8 cellular contexts compared by ENCODE assay signal in genomic region chr1:228108742-228109072, GRCh38. TPM values are rescaled to one million over a fixed set of nuclear protein-coding genes. Genes with fewer than 3 reads are reported as not detected.
DNase-seq lines count a peak whose midpoint lies in the region; ATAC-seq, FAIRE-seq and TF ChIP-seq lines count a peak whose summit lies in the region.

No MANE protein-coding gene starts in this region.

- H3K9me2 ChIP-seq in GM23338 (ENCODE audit: insufficient read depth): no peaks in the 10 kb centered on the region

- 0 out of 2 replicates have a peak, but pooled peaks cover 2% of the 10 kb centered on the region for H3F3A ChIP-seq in GM23338 (replicated peaks; ENCODE audit: low read depth)

- peak overlapping the region; percentile 93 for H3K27ac Mint-ChIP-seq in GM23338

- peaks cover 16% of the 10 kb centered on the region for H3K4me1 Mint-ChIP-seq in GM23338

- no peaks in the 10 kb centered on the region for H3K36me3 ChIP-seq in GM23338 (ENCODE audit: insufficient read depth)
- H3K36me3 ChIP-seq in SJCRH30: 0 out of 2 replicates have a peak, but pooled peaks cover 2% of the 10 kb centered on the region
- no peaks in the 10 kb centered on the region for H3K36me3 ChIP-seq in small intestine (ENCODE audit: control insufficient read depth in 2 of 2, insufficient read depth in 2 of 2, low read length in 2 of 2)

- no peaks in the 10 kb centered on the region; the same call in none of the 2 replicates for H3K9me3 ChIP-seq in SJCRH30 (replicated peaks)
- H3K9me3 ChIP-seq in small intestine (ENCODE audit: control insufficient read depth, low read depth): no peaks in the 10 kb centered on the region

- H3K79me2 ChIP-seq in GM23338 (replicated peaks; ENCODE audit: insufficient read depth): peaks cover 8% of the 10 kb centered on the region

- H3K36me3 Mint-ChIP-seq in GM23338 (ENCODE audit: low read depth): peaks cover 8% of the 10 kb centered on the region; the same call in 2 of the 3 replicates

- DNase-seq in GM23338 (ENCODE audit: low spot score) (no peak), SJCRH30 (no peak), foreskin fibroblast (no peak), small intestine (no peak), occipital lobe (lab: John Stamatoyannopoulos, UW) (no peak)
- no peak for DNase-seq in activated CD8-positive, alpha-beta memory T cell treated with anti-CD3 and anti-CD28 coated beads, Interleukin-2, amount 50 U/mL, for 48 hours
- no peak for DNase-seq in NK-92 treated with Interleukin-12 subunit alpha and Interleukin-12 subunit beta, amount 100 ng/mL, for 24 hours (lab: John Stamatoyannopoulos, UW)

- ATAC-seq in GM23338 (no peak), HG02973 (IDR thresholded peaks at IDR 0.05; ENCODE audit: unreplicated experiment) (no peak)

- peaks cover 19% of the 10 kb centered on the region for H3K27me3 Mint-ChIP-seq in GM23338 (ENCODE audit: insufficient read depth, low read depth, poor library complexity)

- H2AFZ ChIP-seq in GM23338: peak overlapping the region; percentile 90; the same call in 1 of the 2 replicates

- no peak for FAIRE-seq in small intestine (lab: Jason Lieb, UNC)

- no peaks in the 10 kb centered on the region; the same call in 1 of the 2 replicates for H4K20me1 ChIP-seq in GM23338 (replicated peaks; ENCODE audit: insufficient read depth)

- no peak overlapping the region for H3K27ac ChIP-seq in GM23338 (ENCODE audit: low read depth)
- H3K27ac ChIP-seq in SJCRH30: peak overlapping the region; percentile 91
- peak overlapping the region; percentile 89 to 94 for H3K27ac ChIP-seq in small intestine (ENCODE audit: low read depth in 1 of 2, low read length in 1 of 2)

- WGBS in small intestine, 3 donors: 0 to 3% (median 1%) methylated on average over 8 of the region's 8 CpGs

- TF ChIP-seq CTCF in GM23338 (conservative IDR thresholded peaks at IDR 0.05; ENCODE audit: low read depth in 2 of 2) (no peak), foreskin fibroblast (IDR thresholded peaks at IDR 0.05; ENCODE audit: low read depth, low read length) (no peak)

- H3K4me2 ChIP-seq in GM23338: peak overlapping the region; percentile 94

- H3K27me3 ChIP-seq in GM23338 (ENCODE audit: insufficient read depth) (peaks cover 10% of the 10 kb centered on the region; the same call in 1 of the 2 replicates), SJCRH30 (no peaks in the 10 kb centered on the region), small intestine (ENCODE audit: control insufficient read depth in 2 of 2, insufficient read depth in 2 of 2, low read length in 2 of 2) (no peaks in the 10 kb centered on the region)

- no peaks in the 10 kb centered on the region; the same call in 2 of the 3 replicates for H3K9me3 Mint-ChIP-seq in GM23338

- peak overlapping the region; percentile 93 for H3K4me3 Mint-ChIP-seq in GM23338

- H3K4me3 ChIP-seq in GM23338: peak overlapping the region; percentile 97
- H3K4me3 ChIP-seq in SJCRH30: peak overlapping the region; percentile 94
- peak overlapping the region; percentile 86 to 98 for H3K4me3 ChIP-seq in foreskin fibroblast (ENCODE audit: low read depth in 1 of 2, low read length in 2 of 2)
- peak overlapping the region; percentile 75 to 84 for H3K4me3 ChIP-seq in small intestine (ENCODE audit: low read depth in 1 of 2, low read length in 2 of 2)

- peaks cover 7% of the 10 kb centered on the region; the same call in 1 of the 2 replicates for H3K4me1 ChIP-seq in GM23338 (ENCODE audit: insufficient read depth)
- H3K4me1 ChIP-seq in SJCRH30: peaks cover 5% of the 10 kb centered on the region
- H3K4me1 ChIP-seq in small intestine (ENCODE audit: control insufficient read depth in 2 of 2, insufficient read depth in 1 of 2, low read depth in 1 of 2, low read length in 1 of 2): peaks cover 5 to 8% of the 10 kb centered on the region in 2 donors

TF ChIP-seq in GM23338, 12 proteins besides CTCF, POLR2A, EP300 and RAD21 (continues in another document):
- TF ChIP-seq ZNF462 (CRISPR knock-in tag; IDR thresholded peaks at IDR 0.05): no peak
- TF ChIP-seq POLR2AphosphoS5 (IDR thresholded peaks at IDR 0.05; ENCODE audit: low read depth): no peak
- no peak for TF ChIP-seq EZH2phosphoT487 (IDR thresholded peaks at IDR 0.05; ENCODE audit: unreplicated experiment)
- TF ChIP-seq CREB1 (CRISPR knock-in tag; IDR thresholded peaks at IDR 0.05; ENCODE audit: low read depth): no peak

RNA-seq across cellular contexts. Expression of gene MRPL55, which starts 0.4 kb away (rescaled TPM):
- 81.2 and 92.4 TPM in 2 replicates for total RNA-seq in GM23338 (2014; rRNA removed; shearing (Covaris generic))
- 172 and 182 TPM in 2 replicates for polyA plus RNA-seq in GM23338 (2016; fragmentation: Nextera tagmentation; extraction: Ambion mirVana)
- 48.5 and 64.6 TPM in 2 replicates for total RNA-seq in SJCRH30 (2014; rRNA removed; shearing (Covaris generic))
- 100 to 1,000 TPM in 2 of 3 donors, 10 to 100 TPM in 1; 87.3 to 148 (median 106) TPM for polyA plus RNA-seq in small intestine
- 24.8 TPM for total RNA-seq in occipital lobe

RNA-seq across cellular contexts. Expression of gene C1orf35, which starts 5.6 kb away (rescaled TPM):
- 11.3 and 14.0 TPM in 2 replicates for total RNA-seq in GM23338 (2014; rRNA removed; shearing (Covaris generic))
- polyA plus RNA-seq in GM23338 (2016; fragmentation: Nextera tagmentation; extraction: Ambion mirVana): 67.6 and 75.9 TPM in 2 replicates
- total RNA-seq in SJCRH30 (2014; rRNA removed; shearing (Covaris generic)): 19.9 and 22.8 TPM in 2 replicates
- polyA plus RNA-seq in small intestine: 10 to 100 TPM; 15.4 to 18.1 (median 16.0) TPM
- total RNA-seq in occipital lobe: 4.1 TPM

RNA-seq across cellular contexts. Expression of gene ARF1, which starts 26.2 kb away (rescaled TPM):
- 199 and 210 TPM in 2 replicates for total RNA-seq in GM23338 (2014; rRNA removed; shearing (Covaris generic))
- polyA plus RNA-seq in GM23338 (2016; fragmentation: Nextera tagmentation; extraction: Ambion mirVana) (292 and 306 TPM in 2 replicates), small intestine (100 to 1,000 TPM; 375 to 490 (median 382) TPM)
- total RNA-seq in SJCRH30 (2014; rRNA removed; shearing (Covaris generic)): 291 and 309 TPM in 2 replicates
- 96.2 TPM for total RNA-seq in occipital lobe

RNA-seq across cellular contexts. Expression of gene GUK1, which starts 31.4 kb away (rescaled TPM):
- total RNA-seq in GM23338 (2014; rRNA removed; shearing (Covaris generic)): 84.0 and 87.5 TPM in 2 replicates
- polyA plus RNA-seq in GM23338 (2016; fragmentation: Nextera tagmentation; extraction: Ambion mirVana) (104 and 121 TPM in 2 replicates), small intestine (100 to 1,000 TPM; 401 to 595 (median 519) TPM)
- 114 and 137 TPM in 2 replicates for total RNA-seq in SJCRH30 (2014; rRNA removed; shearing (Covaris generic))
- 91.6 TPM for total RNA-seq in occipital lobe

RNA-seq across cellular contexts. Expression of gene GJC2, which starts 41.0 kb away (rescaled TPM):
- 0.58 and 1.2 TPM in 2 replicates for total RNA-seq in GM23338 (2014; rRNA removed; shearing (Covaris generic))
- polyA plus RNA-seq in GM23338 (2016; fragmentation: Nextera tagmentation; extraction: Ambion mirVana) (0.15 and 0.23 TPM in 2 replicates), small intestine (1 to 10 TPM in 1 of 3 donors, under 1 TPM in 1, not detected in 1; 0.27 to 1.4 TPM)
- total RNA-seq in SJCRH30 (2014; rRNA removed; shearing (Covaris generic)): 0.43 and 0.59 TPM in 2 replicates
- total RNA-seq in occipital lobe: 1.1 TPM
